ENCODE assay signal across 20 cellular contexts in the genomic region with DNA sequence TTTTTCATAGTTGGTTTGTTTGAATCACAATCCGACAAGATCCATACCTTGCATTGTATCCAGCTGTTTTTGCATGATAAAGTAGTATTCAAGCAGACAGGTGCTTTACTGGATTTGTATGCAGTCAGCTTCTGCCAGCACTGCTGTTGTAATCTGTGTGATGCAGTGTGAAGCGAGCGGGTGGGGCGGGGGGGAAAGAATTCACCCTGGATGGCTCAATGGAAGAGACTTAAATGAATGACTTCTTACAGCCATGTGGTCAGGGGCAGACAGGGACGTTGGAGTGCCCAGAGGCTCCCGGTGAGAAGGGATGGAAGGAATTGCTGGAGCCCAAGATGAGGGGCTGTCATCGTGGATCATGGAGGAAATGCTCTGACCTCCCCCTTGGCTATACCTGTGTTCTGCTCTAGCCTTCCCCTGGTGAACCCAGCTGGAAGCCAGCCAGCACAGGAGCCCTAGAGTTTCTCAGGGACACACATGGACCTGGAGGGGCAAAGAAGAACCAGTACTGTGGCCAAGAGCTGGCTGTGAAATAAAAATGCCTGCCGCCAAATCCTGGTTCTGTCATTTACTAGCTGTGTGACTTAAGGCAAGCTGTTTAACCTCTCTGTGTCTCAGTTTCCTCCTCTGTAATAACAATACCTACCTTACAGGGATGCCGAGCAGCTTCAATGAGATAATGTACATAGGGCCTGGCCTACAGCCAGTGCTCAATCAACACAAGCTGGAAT. TPM values are rescaled to one million over a fixed set of nuclear protein-coding genes. Genes with fewer than 3 reads are reported as not detected.
DNase-seq lines count a peak whose midpoint lies in the region; ATAC-seq and TF ChIP-seq lines count a peak whose summit lies in the region.
"Had no signal": no experiment of that assay in that cellular context is flagged by ENCODE, and none has a peak within 500 bp of the region (broad histone marks: within the 10 kb centered on the region; RNA-seq: fewer than 3 reads in every experiment).

No MANE protein-coding gene starts in this region.

- peak overlapping the region; percentile 44 for H3K4me3 Mint-ChIP-seq in activated CD4-positive, alpha-beta T cell treated with anti-CD3 and anti-CD28 coated beads, Interleukin-2, amount 10 ng/mL, durations not matched to agents 24 days and 14 days
- H3K4me3 Mint-ChIP-seq in activated naive CD8-positive, alpha-beta T cell treated with anti-CD3 and anti-CD28 coated beads for 36 hours, result no peak overlapping the region
- H3K4me3 Mint-ChIP-seq in stimulated activated effector memory CD8-positive, alpha-beta T cell treated with anti-CD3 and anti-CD28 coated beads, Interleukin-12 subunit alpha, Interleukin-12 subunit beta, amount 100 ng/mL, for 72 hours, result peak overlapping the region; percentile 58
- no peak overlapping the region for H3K4me3 Mint-ChIP-seq in CD14-positive monocyte
- H3K4me3 Mint-ChIP-seq: dendritic cell treated with granulocyte-macrophage colony-stimulating factor and Interleukin-4, amounts not matched to agents 40 ng/mL and 50 ng/mL, for 4 days; stimulated activated naive B cell treated with anti-CD40 and anti-IgM and Interleukin-4, amounts not matched to agents 10 μg/mL and 1 μg/mL and 100 μg/mL, for 72 hours had no signal

- intact Hi-C loops in activated CD4-positive, alpha-beta T cell treated with anti-CD3 and anti-CD28 coated beads, Interleukin-2, amount 10 ng/mL, durations not matched to agents 24 days and 14 days (cut with micrococcal nuclease), result loop anchor here (1.0 kb wide), 1 partner anchor 10 kb away; no protein-coding TSS in a partner anchor
- intact Hi-C loops in CD14-positive monocyte (cut with micrococcal nuclease) (no loop called here), right cardiac atrium (cut with DNase I) (no loop called here)

- no peaks in the 10 kb centered on the region for H3K27me3 Mint-ChIP-seq in activated CD4-positive, alpha-beta T cell treated with anti-CD3 and anti-CD28 coated beads, Interleukin-2, amount 10 ng/mL, durations not matched to agents 24 days and 14 days
- H3K27me3 Mint-ChIP-seq in activated naive CD8-positive, alpha-beta T cell treated with anti-CD3 and anti-CD28 coated beads for 36 hours, result no peaks in the 10 kb centered on the region
- peaks cover 0 to 7% (median 0%) of the 10 kb centered on the region in 3 donors for H3K27me3 Mint-ChIP-seq in CD14-positive monocyte (ENCODE audit: low read depth in 3 of 3)
- H3K27me3 Mint-ChIP-seq: activated naive CD8-positive, alpha-beta T cell treated with anti-CD3 and anti-CD28 coated beads, Interleukin-2, amount 10 ng/mL, durations not matched to agents 7 days and 5 days; dendritic cell treated with granulocyte-macrophage colony-stimulating factor and Interleukin-4, amounts not matched to agents 40 ng/mL and 50 ng/mL, for 4 days; naive thymus-derived CD4-positive, alpha-beta T cell; stimulated activated naive B cell treated with anti-CD40 and anti-IgM and Interleukin-4, amounts not matched to agents 10 μg/mL and 1 μg/mL and 100 μg/mL, for 72 hours had no signal

- peak overlapping the region; percentile 71 for H3K27ac Mint-ChIP-seq in activated CD4-positive, alpha-beta T cell treated with anti-CD3 and anti-CD28 coated beads, Interleukin-2, amount 10 ng/mL, durations not matched to agents 24 days and 14 days
- peak overlapping the region; percentile 87 for H3K27ac Mint-ChIP-seq in activated naive CD8-positive, alpha-beta T cell treated with anti-CD3 and anti-CD28 coated beads for 36 hours
- H3K27ac Mint-ChIP-seq in stimulated activated effector memory CD8-positive, alpha-beta T cell treated with anti-CD3 and anti-CD28 coated beads, Interleukin-12 subunit alpha, Interleukin-12 subunit beta, amount 100 ng/mL, for 72 hours, result peak overlapping the region; percentile 92
- no peak overlapping the region for H3K27ac Mint-ChIP-seq in CD14-positive monocyte
- H3K27ac Mint-ChIP-seq: dendritic cell treated with granulocyte-macrophage colony-stimulating factor and Interleukin-4, amounts not matched to agents 40 ng/mL and 50 ng/mL, for 4 days had no signal

- 65% methylated on average over 9 of the region's 9 CpGs for WGBS in right cardiac atrium

- no peak for DNase-seq in activated CD4-positive, alpha-beta T cell treated with anti-CD3 and anti-CD28 coated beads, Interleukin-2, amount 10 ng/mL, durations not matched to agents 24 days and 14 days
- DNase-seq in activated CD4-positive, alpha-beta T cell treated with anti-CD3 and anti-CD28 coated beads for 4 hours, result no peak
- DNase-seq in NCI-H146 treated with DMSO at 0.1 percent for 48 hours (lab: John Stamatoyannopoulos, UW; ENCODE audit: unreplicated experiment) (peak; percentile 20), CD14-positive monocyte (ENCODE audit: low spot score) (no peak), GM10248 (ENCODE audit: extremely low spot score) (no peak), right cardiac atrium (no peak)
- DNase-seq in activated naive CD8-positive, alpha-beta T cell treated with anti-CD3 and anti-CD28 coated beads for 36 hours, result no peak
- DNase-seq in stimulated activated effector memory CD8-positive, alpha-beta T cell treated with anti-CD3 and anti-CD28 coated beads, Interleukin-12 subunit alpha, Interleukin-12 subunit beta, amount 100 ng/mL, for 72 hours (ENCODE audit: low spot score in 2 of 2), result no peak
- DNase-seq: activated naive CD8-positive, alpha-beta T cell treated with anti-CD3 and anti-CD28 coated beads, Interleukin-2, amount 10 ng/mL, durations not matched to agents 7 days and 5 days; EL; GM23248; Kasumi-1; naive thymus-derived CD4-positive, alpha-beta T cell; NCI-H2227 treated with DMSO at 0.1 percent for 48 hours; psoas muscle; SIG-M5; stimulated activated naive B cell treated with anti-CD40 and anti-IgM and Interleukin-4, amounts not matched to agents 10 μg/mL and 1 μg/mL and 100 μg/mL, for 72 hours had no signal

- POLR2A ChIA-PET in GM10248 (lab: Yijun Ruan, JAX), result interaction anchor here (1.2 to 2.2 kb wide), 3 partner anchors 13 to 27 kb away, joined by 3 to 11 read pairs (median 7); no protein-coding TSS in a partner anchor

- TF ChIP-seq CTCF in CD14-positive monocyte (IDR thresholded peaks at IDR 0.05), result no peak
- no peak for TF ChIP-seq CTCF in GM10248 (IDR thresholded peaks at IDR 0.05; ENCODE audit: control extremely low read depth, extremely low read depth, low read depth, missing control alignments)

- ATAC-seq in stimulated activated effector memory CD8-positive, alpha-beta T cell treated with anti-CD3 and anti-CD28 coated beads, Interleukin-12 subunit alpha, Interleukin-12 subunit beta, amount 100 ng/mL, for 72 hours, result no peak
- no peak for ATAC-seq in right cardiac atrium
- ATAC-seq: A549 had no signal

- no peak overlapping the region for H3K4me3 ChIP-seq in right cardiac atrium (ENCODE audit: low read length)
- H3K4me3 ChIP-seq: A549, GM23248, lung, psoas muscle had no signal

- H3K27me3 ChIP-seq in right cardiac atrium (ENCODE audit: control insufficient read depth, insufficient read depth), result no peaks in the 10 kb centered on the region

- H3K9me3 Mint-ChIP-seq in activated CD4-positive, alpha-beta T cell treated with anti-CD3 and anti-CD28 coated beads, Interleukin-2, amount 10 ng/mL, durations not matched to agents 24 days and 14 days, result no peaks in the 10 kb centered on the region
- H3K9me3 Mint-ChIP-seq in activated naive CD8-positive, alpha-beta T cell treated with anti-CD3 and anti-CD28 coated beads for 36 hours, result peaks cover 2% of the 10 kb centered on the region
- no peaks in the 10 kb centered on the region for H3K9me3 Mint-ChIP-seq in stimulated activated effector memory CD8-positive, alpha-beta T cell treated with anti-CD3 and anti-CD28 coated beads, Interleukin-12 subunit alpha, Interleukin-12 subunit beta, amount 100 ng/mL, for 72 hours
- peaks cover 0 to 2% (median 0%) of the 10 kb centered on the region in 7 donors for H3K9me3 Mint-ChIP-seq in CD14-positive monocyte
- H3K9me3 Mint-ChIP-seq: activated naive CD8-positive, alpha-beta T cell treated with anti-CD3 and anti-CD28 coated beads, Interleukin-2, amount 10 ng/mL, durations not matched to agents 7 days and 5 days; dendritic cell treated with granulocyte-macrophage colony-stimulating factor and Interleukin-4, amounts not matched to agents 40 ng/mL and 50 ng/mL, for 4 days had no signal

- H3K27ac ChIP-seq in right cardiac atrium (ENCODE audit: low read length), result no peak overlapping the region
- H3K27ac ChIP-seq: A549, GM23248, psoas muscle had no signal

- peaks cover 3% of the 10 kb centered on the region for H3K4me1 ChIP-seq in right cardiac atrium (ENCODE audit: control insufficient read depth, insufficient read depth, low read length)
- H3K4me1 ChIP-seq: A549, psoas muscle had no signal

- H3K9me3 ChIP-seq in right cardiac atrium (ENCODE audit: control insufficient read depth, low read length), result no peaks in the 10 kb centered on the region
- H3K9me3 ChIP-seq: A549, psoas muscle had no signal

- CTCF ChIA-PET in GM10248 (lab: Yijun Ruan, JAX), result interaction anchor here (0.9 to 2.6 kb wide), 10 partner anchors 8 to 274 kb away, joined by 3 to 9 read pairs (median 3); no protein-coding TSS in a partner anchor

- peaks cover 57% of the 10 kb centered on the region for H3K4me1 Mint-ChIP-seq in activated CD4-positive, alpha-beta T cell treated with anti-CD3 and anti-CD28 coated beads, Interleukin-2, amount 10 ng/mL, durations not matched to agents 24 days and 14 days
- H3K4me1 Mint-ChIP-seq in activated naive CD8-positive, alpha-beta T cell treated with anti-CD3 and anti-CD28 coated beads for 36 hours, result peaks cover 35% of the 10 kb centered on the region
- peaks cover 31% of the 10 kb centered on the region for H3K4me1 Mint-ChIP-seq in stimulated activated effector memory CD8-positive, alpha-beta T cell treated with anti-CD3 and anti-CD28 coated beads, Interleukin-12 subunit alpha, Interleukin-12 subunit beta, amount 100 ng/mL, for 72 hours
- peaks cover 10% of the 10 kb centered on the region for H3K4me1 Mint-ChIP-seq in CD14-positive monocyte

- peaks cover 54% of the 10 kb centered on the region for H3K36me3 Mint-ChIP-seq in activated CD4-positive, alpha-beta T cell treated with anti-CD3 and anti-CD28 coated beads, Interleukin-2, amount 10 ng/mL, durations not matched to agents 24 days and 14 days (ENCODE audit: low read depth)
- H3K36me3 Mint-ChIP-seq in activated naive CD8-positive, alpha-beta T cell treated with anti-CD3 and anti-CD28 coated beads for 36 hours, result peaks cover 45% of the 10 kb centered on the region
- peaks cover 18% of the 10 kb centered on the region for H3K36me3 Mint-ChIP-seq in stimulated activated effector memory CD8-positive, alpha-beta T cell treated with anti-CD3 and anti-CD28 coated beads, Interleukin-12 subunit alpha, Interleukin-12 subunit beta, amount 100 ng/mL, for 72 hours
- H3K36me3 Mint-ChIP-seq in CD14-positive monocyte, result peaks cover 0 to 3% of the 10 kb centered on the region in 2 donors

RNA-seq across cellular contexts. Expression of a gene that starts 14.1 kb away (rescaled TPM):
- total RNA-seq in activated CD4-positive, alpha-beta T cell treated with anti-CD3 and anti-CD28 coated beads, Interleukin-2, amount 10 ng/mL, durations not matched to agents 24 days and 14 days, result 67.8 and 68.7 TPM in 2 replicates
- 10 to 100 TPM; 35.2 to 35.3 TPM for total RNA-seq in activated naive CD8-positive, alpha-beta T cell treated with anti-CD3 and anti-CD28 coated beads for 36 hours
- polyA plus RNA-seq in CD14-positive monocyte (10 to 100 TPM; 10.6 to 17.2 TPM), right cardiac atrium (1.1 TPM)
- total RNA-seq in right cardiac atrium, result 1 to 10 TPM in 2 of 4 donors, under 1 TPM in 2; 0.32 to 1.3 (median 1.00) TPM

RNA-seq across cellular contexts. Expression of a gene that starts 34.4 kb away (rescaled TPM):
- 862 and 873 TPM in 2 replicates for total RNA-seq in activated CD4-positive, alpha-beta T cell treated with anti-CD3 and anti-CD28 coated beads, Interleukin-2, amount 10 ng/mL, durations not matched to agents 24 days and 14 days
- 100 to 1,000 TPM; 968 to 975 TPM for total RNA-seq in activated naive CD8-positive, alpha-beta T cell treated with anti-CD3 and anti-CD28 coated beads for 36 hours
- polyA plus RNA-seq in CD14-positive monocyte, result 100 to 1,000 TPM; 269 to 391 TPM
- total RNA-seq in right cardiac atrium, result 100 to 1,000 TPM; 353 to 383 (median 368) TPM
- 521 TPM for polyA plus RNA-seq in right cardiac atrium

RNA-seq across cellular contexts. Expression of a gene that starts 35.4 kb away (rescaled TPM):
- total RNA-seq in activated CD4-positive, alpha-beta T cell treated with anti-CD3 and anti-CD28 coated beads, Interleukin-2, amount 10 ng/mL, durations not matched to agents 24 days and 14 days, result 307 and 313 TPM in 2 replicates
- 100 to 1,000 TPM; 366 to 370 TPM for total RNA-seq in activated naive CD8-positive, alpha-beta T cell treated with anti-CD3 and anti-CD28 coated beads for 36 hours
- polyA plus RNA-seq in CD14-positive monocyte, result 10 to 100 TPM; 63.7 to 78.1 TPM
- total RNA-seq in right cardiac atrium, result 10 to 100 TPM; 68.1 to 82.5 (median 72.2) TPM
- 61.2 TPM for polyA plus RNA-seq in right cardiac atrium

Comparison
In these comparisons a context has a peak if more than half of its experiments do, and no peak if none do; other contexts are left out.
1. H3K27ac Mint-ChIP-seq: peak in activated CD4-positive, alpha-beta T cell treated with anti-CD3 and anti-CD28 coated beads, Interleukin-2, amount 10 ng/mL, durations not matched to agents 24 days and 14 days (single experiment), activated naive CD8-positive, alpha-beta T cell treated with anti-CD3 and anti-CD28 coated beads for 36 hours (single experiment) and stimulated activated effector memory CD8-positive, alpha-beta T cell treated with anti-CD3 and anti-CD28 coated beads, Interleukin-12 subunit alpha, Interleukin-12 subunit beta, amount 100 ng/mL, for 72 hours (single experiment); none in CD14-positive monocyte (0 of 7).
2. H3K4me3 Mint-ChIP-seq: peak in activated CD4-positive, alpha-beta T cell treated with anti-CD3 and anti-CD28 coated beads, Interleukin-2, amount 10 ng/mL, durations not matched to agents 24 days and 14 days (single experiment) and stimulated activated effector memory CD8-positive, alpha-beta T cell treated with anti-CD3 and anti-CD28 coated beads, Interleukin-12 subunit alpha, Interleukin-12 subunit beta, amount 100 ng/mL, for 72 hours (single experiment); none in activated naive CD8-positive, alpha-beta T cell treated with anti-CD3 and anti-CD28 coated beads for 36 hours (single experiment) and CD14-positive monocyte (0 of 2).
3. RNA of a gene that starts 14.1 kb away (total RNA-seq): 67.8 to 68.7 TPM in activated CD4-positive, alpha-beta T cell treated with anti-CD3 and anti-CD28 coated beads, Interleukin-2, amount 10 ng/mL, durations not matched to agents 24 days and 14 days and 35.2 to 35.3 TPM in activated naive CD8-positive, alpha-beta T cell treated with anti-CD3 and anti-CD28 coated beads for 36 hours; 0.32 to 1.3 TPM in right cardiac atrium; every median in the first group is over 10 times any median in the second.